ENCODE assay signal across 17 cellular contexts in genomic region chr2:126832038-126832437, GRCh38.
"Had no signal": no experiment of that assay in that cellular context is flagged by ENCODE, and none has a peak within 500 bp of the region (broad histone marks: within the 10 kb centered on the region; RNA-seq: fewer than 3 reads in every experiment).

No MANE protein-coding gene starts in this region.

- H3K9me3 ChIP-seq: gastrocnemius medialis, lower lobe of right lung, prostate gland, right atrium auricular region, spleen, thoracic aorta, tibial nerve, upper lobe of left lung, uterus had no signal

- DNase-seq: effector CD4-positive, alpha-beta T cell; foreskin fibroblast; gastrocnemius medialis; left ventricle myocardium superior; lower lobe of right lung; naive thymus-derived CD8-positive, alpha-beta T cell; nephron progenitor cell; spleen; stimulated activated CD4-positive, alpha-beta T cell treated with anti-CD3 and anti-CD28 coated beads, Interleukin-4, amount 100 ng/mL, for 4 hours; upper lobe of left lung; uterus had no signal

- H3K27me3 ChIP-seq: gastrocnemius medialis, right atrium auricular region, spleen, tibial nerve, upper lobe of left lung, uterus had no signal

- H3K27ac ChIP-seq: coronary artery, gastrocnemius medialis, lower lobe of right lung, prostate gland, right atrium auricular region, skin epidermis, spleen, thoracic aorta, tibial nerve, upper lobe of left lung, uterus had no signal

- H3K36me3 ChIP-seq: gastrocnemius medialis, lower lobe of right lung, prostate gland, right atrium auricular region, spleen, thoracic aorta, tibial nerve, upper lobe of left lung, uterus had no signal

- H3K4me3 ChIP-seq: coronary artery, gastrocnemius medialis, lower lobe of right lung, prostate gland, right atrium auricular region, skin epidermis, spleen, thoracic aorta, tibial nerve, upper lobe of left lung, uterus had no signal

- H3K4me1 ChIP-seq: gastrocnemius medialis, lower lobe of right lung, prostate gland, right atrium auricular region, spleen, tibial nerve, upper lobe of left lung, uterus had no signal
